8 cellular contexts compared by ENCODE assay signal in genomic region chr15:69475769-69476358, GRCh38. TPM values are rescaled to one million over a fixed set of nuclear protein-coding genes. Genes with fewer than 3 reads are reported as not detected.
A peak's percentile ranks its signal among the peaks of the same experiment; 100 is the strongest.
DNase-seq lines count a peak whose midpoint lies in the region; ATAC-seq, FAIRE-seq and TF ChIP-seq lines count a peak whose summit lies in the region.

No MANE protein-coding gene starts in this region.

- no peak for ATAC-seq in GM19328 (IDR thresholded peaks at IDR 0.05; ENCODE audit: unreplicated experiment)

- no peak overlapping the region for H2AFZ ChIP-seq in keratinocyte (ENCODE audit: control insufficient read depth, low read length)

- no peaks in the 10 kb centered on the region for H3K79me2 ChIP-seq in keratinocyte (ENCODE audit: control insufficient read depth, insufficient read depth, low read length)

- peak; percentile 56 for DNase-seq in NCI-H2029 (lab: John Stamatoyannopoulos, UW)
- DNase-seq in NCI-H2029 treated with DMSO at 0.1 percent for 48 hours (lab: John Stamatoyannopoulos, UW) = no peak
- DNase-seq in NCI-H1930 (lab: John Stamatoyannopoulos, UW) = peak; percentile 22 to 42
- DNase-seq in T47D (ENCODE audit: low read depth in 1 of 2, low spot score in 1 of 2) = peak; percentile 52 to 90
- DNase-seq in keratinocyte (ENCODE audit: low read depth, low spot score) = no peak
- peak; percentile 69 to 76 for DNase-seq in stimulated activated CD4-positive, alpha-beta T cell treated with anti-CD3 and anti-CD28 coated beads, Interleukin-1b, Interleukin-23, amount 100 ng/mL, for 4 hours (ENCODE audit: low read depth in 2 of 2)

- H3K27ac ChIP-seq in VCaP = peak overlapping the region; percentile 76
- H3K27ac ChIP-seq in keratinocyte (ENCODE audit: control insufficient read depth, insufficient read depth, low read length) = no peak overlapping the region

- peaks cover 6% of the 10 kb centered on the region for H3K27me3 ChIP-seq in keratinocyte (ENCODE audit: control insufficient read depth, extremely low read depth, insufficient read depth, low read length)

- FAIRE-seq in keratinocyte (lab: Jason Lieb, UNC) = peak; percentile 95

- H3K9ac ChIP-seq in keratinocyte (ENCODE audit: control insufficient read depth, extremely low read depth, insufficient read depth, low read length) = no peak overlapping the region

- H3K4me3 ChIP-seq in keratinocyte (ENCODE audit: control insufficient read depth in 2 of 3, extremely low read depth in 1 of 3, insufficient read depth in 2 of 3, low read depth in 1 of 3, low read length in 3 of 3) = no peak overlapping the region

- H3K4me1 ChIP-seq in keratinocyte (ENCODE audit: control insufficient read depth, extremely low read depth, insufficient read depth, low read length) = peaks cover 5% of the 10 kb centered on the region

- H4K20me1 ChIP-seq in keratinocyte (ENCODE audit: control insufficient read depth, extremely low read depth, insufficient read depth, low read length) = no peaks in the 10 kb centered on the region

- H3K9me1 ChIP-seq in keratinocyte (ENCODE audit: control insufficient read depth, extremely low read depth, insufficient read depth, low read length) = no peaks in the 10 kb centered on the region

- no peaks in the 10 kb centered on the region for H3K36me3 ChIP-seq in keratinocyte (ENCODE audit: control insufficient read depth in 2 of 2, extremely low read depth in 1 of 2, insufficient read depth in 2 of 2, low read length in 2 of 2)

- TF ChIP-seq CTCF in VCaP (conservative IDR thresholded peaks at IDR 0.05) (peak; percentile 94), keratinocyte (optimal IDR thresholded peaks at IDR 0.05 in 1 of 3, IDR thresholded peaks at IDR 0.05 in 1 of 3, conservative IDR thresholded peaks at IDR 0.05 in 1 of 3; ENCODE audit: extremely low read depth in 1 of 3, insufficient read depth in 2 of 3, low read length in 3 of 3) (peak; percentile 95 to 97 (median 97))

- H3K4me2 ChIP-seq in keratinocyte (ENCODE audit: control insufficient read depth, extremely low read depth, insufficient read depth, low read depth, low read length) = no peak overlapping the region

- in situ Hi-C loops in T47D (cut with HindIII; ENCODE audit: low pct_unique_long_range_greater_than_20kb, low sequenced_read_pairs) = no loop called here

- dilution Hi-C loops in keratinocyte (cut with MboI; ENCODE audit: extremely low pct_ligation_motif_present, low sequenced_read_pairs) = no loop called here

- no peaks in the 10 kb centered on the region for H3K9me3 ChIP-seq in keratinocyte (ENCODE audit: control insufficient read depth, low read depth, low read length)

RNA-seq across cellular contexts. Expression of gene RPLP1, which starts 23.2 kb away (rescaled TPM):
- polyA plus RNA-seq in keratinocyte = 755 to 1,540 TPM (median 871 TPM) in 3 replicates
- 595 TPM for polyA plus RNA-seq in keratinocyte (2011; ENCODE audit: low read depth)
- polyA plus RNA-seq in keratinocyte (2011; cell fraction: cytosol; rRNA removed) = 677 and 1,303 TPM in 2 replicates
- polyA plus RNA-seq in keratinocyte (2011; cell fraction: nucleus; rRNA removed) = 236 and 257 TPM in 2 replicates
- 2,151 and 2,215 TPM in 2 replicates for polyA plus RNA-seq in keratinocyte (2012; ENCODE audit: low replicate concordance)
- polyA minus RNA-seq in keratinocyte = 397 to 557 TPM (median 450 TPM) in 3 replicates
- polyA minus RNA-seq in keratinocyte (2011; cell fraction: cytosol; rRNA and poly(A)+ RNA removed) = 4,077 TPM
- polyA minus RNA-seq in keratinocyte (2011; cell fraction: nucleus; rRNA and poly(A)+ RNA removed) = 159 and 165 TPM in 2 replicates

Comparison
In these comparisons a context has a peak if more than half of its experiments do, and no peak if none do; other contexts are left out.
1. DNase-seq: peak in NCI-H2029 (single experiment), NCI-H1930 (2 of 2), T47D (2 of 2) and stimulated activated CD4-positive, alpha-beta T cell treated with anti-CD3 and anti-CD28 coated beads, Interleukin-1b, Interleukin-23, amount 100 ng/mL, for 4 hours (2 of 2); none in NCI-H2029 treated with DMSO at 0.1 percent for 48 hours (single experiment) and keratinocyte (single experiment).